Comparison of ENCODE assay signal across 21 cellular contexts in the genomic region with DNA sequence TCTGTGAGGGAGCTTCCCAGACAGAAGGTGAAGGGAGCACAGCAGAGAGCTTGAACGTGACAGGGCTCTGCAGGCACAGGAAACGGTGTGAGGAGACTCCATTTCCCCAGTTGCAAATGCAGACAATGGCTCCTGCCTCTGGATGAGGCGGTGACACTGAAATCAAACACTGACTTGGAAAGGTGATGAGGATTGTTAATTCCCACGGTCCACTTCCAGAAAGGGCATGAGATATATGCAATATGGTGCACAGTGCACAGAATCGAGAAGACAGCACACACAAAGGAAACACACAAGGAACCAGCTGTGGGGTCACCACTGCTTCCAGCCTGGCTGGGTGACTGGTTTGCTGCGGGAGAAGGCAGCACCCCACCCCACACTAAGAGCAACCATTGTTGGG.
"Had no signal": no experiment of that assay in that cellular context is flagged by ENCODE, and none has a peak within 500 bp of the region (broad histone marks: within the 10 kb centered on the region; RNA-seq: fewer than 3 reads in every experiment).

No MANE protein-coding gene starts in this region.

- H3K4me3 Mint-ChIP-seq: activated CD4-positive, alpha-beta T cell treated with anti-CD3 and anti-CD28 coated beads, Interleukin-2, amount 10 ng/mL, durations not matched to agents 24 days and 14 days; nephron had no signal

- H3K27ac Mint-ChIP-seq: activated CD4-positive, alpha-beta T cell treated with anti-CD3 and anti-CD28 coated beads, Interleukin-2, amount 10 ng/mL, durations not matched to agents 24 days and 14 days; nephron had no signal

- H3K4me1 ChIP-seq: breast epithelium, colonic mucosa had no signal

- H3K36me3 ChIP-seq: breast epithelium, ovary, prostate gland had no signal

- DNase-seq: activated CD4-positive, alpha-beta T cell treated with anti-CD3 and anti-CD28 coated beads, Interleukin-2, amount 10 ng/mL, durations not matched to agents 24 days and 14 days; activated gamma-delta T cell; amniotic stem cell; colonic mucosa; glutamatergic neuron; hippocampal formation; left ventricle myocardium superior; mammary epithelial cell; midbrain; ovary; stimulated activated CD4-positive, alpha-beta T cell treated with anti-CD3 and anti-CD28 coated beads, Interleukin-2, amount 100 ng/mL, for 48 hours; stimulated activated CD8-positive, alpha-beta memory T cell treated with anti-CD3 and anti-CD28 coated beads, Interleukin-4, amount 100 ng/mL, for 48 hours; stimulated activated naive CD4-positive, alpha-beta T cell treated with Interleukin-2 at 50 U/mL for 16 hours; SW 1271; upper lobe of left lung had no signal

- H3K9me3 ChIP-seq: breast epithelium, colonic mucosa, esophagus muscularis mucosa, neutrophil, ovary, prostate gland, upper lobe of left lung had no signal

- H3K9me3 Mint-ChIP-seq: activated CD4-positive, alpha-beta T cell treated with anti-CD3 and anti-CD28 coated beads, Interleukin-2, amount 10 ng/mL, durations not matched to agents 24 days and 14 days; activated naive CD4-positive, alpha-beta T cell treated with anti-CD3 and anti-CD28 coated beads, Interleukin-2, amount 50 U/mL, for 72 hours; nephron had no signal

- ATAC-seq: activated naive CD4-positive, alpha-beta T cell treated with anti-CD3 and anti-CD28 coated beads, Interleukin-2, amount 50 U/mL, for 72 hours; left ventricle myocardium superior had no signal

- H3K4me3 ChIP-seq: breast epithelium, colonic mucosa, esophagus muscularis mucosa, ovary, prostate gland, upper lobe of left lung had no signal

- H3K27me3 ChIP-seq: breast epithelium, colonic mucosa, neutrophil, ovary, upper lobe of left lung had no signal

- H3K27me3 Mint-ChIP-seq: activated CD4-positive, alpha-beta T cell treated with anti-CD3 and anti-CD28 coated beads, Interleukin-2, amount 10 ng/mL, durations not matched to agents 24 days and 14 days had no signal
